32 cellular contexts compared by ENCODE assay signal in the genomic region with DNA sequence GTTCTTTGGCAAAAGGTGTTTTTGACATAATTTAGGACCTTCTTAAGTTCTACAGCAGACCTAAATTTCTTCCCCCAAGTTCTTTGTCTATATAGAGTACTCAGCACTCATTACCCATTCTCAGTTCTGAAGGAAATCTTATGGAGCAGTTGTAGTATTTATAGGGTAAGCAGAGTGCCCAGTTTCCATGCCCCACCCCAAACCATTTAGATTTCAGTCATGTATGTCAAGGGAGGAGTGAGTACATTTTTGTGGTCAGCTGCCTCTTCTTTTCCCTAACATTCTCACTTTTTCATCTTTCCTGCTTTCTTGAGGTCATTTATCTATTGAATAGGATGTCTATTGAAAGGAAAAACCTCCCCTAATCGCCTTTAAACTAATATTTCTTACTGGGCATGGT.
A peak's percentile ranks its signal among the peaks of the same experiment; 100 is the strongest.
DNase-seq lines count a peak whose midpoint lies in the region; ATAC-seq, FAIRE-seq and TF ChIP-seq lines count a peak whose summit lies in the region.
"Had no signal": no experiment of that assay in that cellular context is flagged by ENCODE, and none has a peak within 500 bp of the region (broad histone marks: within the 10 kb centered on the region; RNA-seq: fewer than 3 reads in every experiment).

No MANE protein-coding gene starts in this region.

- H3K79me2 ChIP-seq in astrocyte (ENCODE audit: insufficient read depth, low read length), result peaks cover 16% of the 10 kb centered on the region

- H3K27me3 ChIP-seq in BLaER1 (no peaks in the 10 kb centered on the region), astrocyte (ENCODE audit: insufficient read depth, low read length) (no peaks in the 10 kb centered on the region), upper lobe of right lung (no peaks in the 10 kb centered on the region)
- H3K27me3 ChIP-seq: BLaER1 treated with 17β-estradiol and CSF1 and Interleukin-3, amounts not matched to agents 10 nM and 100 nM; cardiac muscle cell; gastroesophageal sphincter; hepatocyte had no signal

- H3K9me3 ChIP-seq in BLaER1 (0 out of 2 replicates have a peak, but pooled peaks cover 5% of the 10 kb centered on the region), astrocyte (ENCODE audit: insufficient read depth, low read depth, low read length) (no peaks in the 10 kb centered on the region), upper lobe of right lung (no peaks in the 10 kb centered on the region)
- H3K9me3 ChIP-seq: BLaER1 treated with 17β-estradiol and CSF1 and Interleukin-3, amounts not matched to agents 10 nM and 100 nM; gastroesophageal sphincter had no signal

- H3K4me1 ChIP-seq in BLaER1 (peaks cover 45% of the 10 kb centered on the region), astrocyte (ENCODE audit: insufficient read depth, low read length) (no peaks in the 10 kb centered on the region), upper lobe of right lung (peaks cover 5% of the 10 kb centered on the region)

- H3K9ac ChIP-seq in BLaER1 (no peak overlapping the region), astrocyte (ENCODE audit: low read length) (no peak overlapping the region)
- H3K9ac ChIP-seq: BLaER1 treated with 17β-estradiol and CSF1 and Interleukin-3, amounts not matched to agents 10 nM and 100 nM had no signal

- H3K27ac ChIP-seq in BLaER1 (no peak overlapping the region), astrocyte (ENCODE audit: low read depth, low read length) (no peak overlapping the region), upper lobe of right lung (no peak overlapping the region)
- H3K27ac ChIP-seq: BLaER1 treated with 17β-estradiol and CSF1 and Interleukin-3, amounts not matched to agents 10 nM and 100 nM; cardiac muscle cell; coronary artery; gastroesophageal sphincter; hepatocyte; SK-N-MC had no signal

- H3K36me3 ChIP-seq in BLaER1 (peaks cover 11% of the 10 kb centered on the region), astrocyte (ENCODE audit: insufficient read depth, low read length) (no peaks in the 10 kb centered on the region), upper lobe of right lung (no peaks in the 10 kb centered on the region)
- H3K36me3 ChIP-seq: cardiac muscle cell, gastroesophageal sphincter had no signal

- TF ChIP-seq CTCF in HFFc6 (IDR thresholded peaks at IDR 0.05) (no peak), astrocyte (IDR thresholded peaks at IDR 0.05; ENCODE audit: insufficient read depth, low read depth, low read length) (no peak), upper lobe of right lung (IDR thresholded peaks at IDR 0.05) (no peak)

- H3K4me1 Mint-ChIP-seq in HFFc6 (ENCODE audit: low read depth) (peaks cover 23% of the 10 kb centered on the region), astrocyte (ENCODE audit: low read depth, unreplicated experiment) (peaks cover 9% of the 10 kb centered on the region)

- H3K27me3 Mint-ChIP-seq in HFFc6 (ENCODE audit: insufficient read depth) (no peaks in the 10 kb centered on the region; the same call in none of the 2 replicates), astrocyte (ENCODE audit: low read depth, unreplicated experiment) (no peaks in the 10 kb centered on the region)
- H3K27me3 Mint-ChIP-seq: T-helper 17 cell had no signal

- H3K4me3 Mint-ChIP-seq in HFFc6 (no peak overlapping the region), astrocyte (ENCODE audit: unreplicated experiment) (no peak overlapping the region)
- H3K4me3 Mint-ChIP-seq: nephron; stimulated activated effector memory CD8-positive, alpha-beta T cell treated with anti-CD3 and anti-CD28 coated beads, Interleukin-12 subunit alpha, Interleukin-12 subunit beta, amount 100 ng/mL, for 72 hours; T-helper 17 cell had no signal

- H3K36me3 Mint-ChIP-seq in HFFc6 (ENCODE audit: low read depth) (no peaks in the 10 kb centered on the region), astrocyte (ENCODE audit: low read depth, unreplicated experiment) (peaks cover 1% of the 10 kb centered on the region)
- H3K36me3 Mint-ChIP-seq: activated naive CD4-positive, alpha-beta T cell treated with anti-CD3 and anti-CD28 coated beads, Interleukin-2, amount 50 U/mL, for 72 hours; stimulated activated effector memory CD8-positive, alpha-beta T cell treated with anti-CD3 and anti-CD28 coated beads, Interleukin-12 subunit alpha, Interleukin-12 subunit beta, amount 100 ng/mL, for 72 hours had no signal

- no peak for FAIRE-seq in astrocyte (lab: Jason Lieb, UNC)
- FAIRE-seq: TTC549 had no signal

- H3K4me3 ChIP-seq in BLaER1, result no peak overlapping the region
- H3K4me3 ChIP-seq in astrocyte (ENCODE audit: insufficient read depth, low read depth, low read length), result no peak overlapping the region
- no peak overlapping the region for H3K4me3 ChIP-seq in upper lobe of right lung
- H3K4me3 ChIP-seq: BLaER1 treated with 17β-estradiol and CSF1 and Interleukin-3, amounts not matched to agents 10 nM and 100 nM; cardiac muscle cell; coronary artery; gastroesophageal sphincter; hepatocyte; SK-N-MC had no signal

- H2AFZ ChIP-seq in astrocyte (ENCODE audit: low read depth, low read length), result no peak overlapping the region
- H2AFZ ChIP-seq: hepatocyte had no signal

- DNase-seq in HFFc6 (peak; percentile 32), astrocyte (ENCODE audit: low read depth) (peak; percentile 30), glomerular visceral epithelial cell (ENCODE audit: extremely low spot score) (peak; percentile 41), NCI-H69 (lab: John Stamatoyannopoulos, UW) (no peak), left lobe of liver (ENCODE audit: low spot score) (no peak), upper lobe of right lung (no peak)
- DNase-seq: activated CD4-positive, alpha-beta T cell treated with anti-CD3 and anti-CD28 coated beads, Interleukin-2, amount 50 U/mL, for 1 hour; activated CD4-positive, CD25-positive, alpha-beta regulatory T cell; activated effector memory CD4-positive, alpha-beta T cell treated with Interleukin-2 at 50 U/mL for 16 hours; activated T-cell treated with anti-CD3 and anti-CD28 coated beads, Interleukin-2, amount 50 U/mL, for 1 hour; anterior cingulate cortex; DMS79 treated with DMSO at 0.1 percent for 48 hours; left cardiac atrium; mammary epithelial cell; NCI-H1092 treated with DMSO at 0.1 percent for 48 hours; NCI-H187 treated with DMSO at 0.1 percent for 48 hours; NCI-H2171 treated with DMSO at 0.1 percent for 48 hours; NCI-H524; T-helper 17 cell; trophoblast cell had no signal

- H3K4me2 ChIP-seq in BLaER1 (peak overlapping the region; percentile 11; the same call in 1 of the 2 replicates), astrocyte (ENCODE audit: low read length) (no peak overlapping the region)
- H3K4me2 ChIP-seq: hepatocyte had no signal

- H3K27ac Mint-ChIP-seq in HFFc6, result peak overlapping the region; percentile 34
- no peak overlapping the region for H3K27ac Mint-ChIP-seq in astrocyte (ENCODE audit: unreplicated experiment)
- H3K27ac Mint-ChIP-seq: activated naive CD4-positive, alpha-beta T cell treated with anti-CD3 and anti-CD28 coated beads, Interleukin-2, amount 50 U/mL, for 72 hours; stimulated activated effector memory CD8-positive, alpha-beta T cell treated with anti-CD3 and anti-CD28 coated beads, Interleukin-12 subunit alpha, Interleukin-12 subunit beta, amount 100 ng/mL, for 72 hours; T-helper 17 cell had no signal

- no peaks in the 10 kb centered on the region for H3K9me3 Mint-ChIP-seq in HFFc6
- no peaks in the 10 kb centered on the region for H3K9me3 Mint-ChIP-seq in astrocyte (ENCODE audit: unreplicated experiment)
- H3K9me3 Mint-ChIP-seq: activated naive CD4-positive, alpha-beta T cell treated with anti-CD3 and anti-CD28 coated beads, Interleukin-2, amount 50 U/mL, for 72 hours; nephron; stimulated activated effector memory CD8-positive, alpha-beta T cell treated with anti-CD3 and anti-CD28 coated beads, Interleukin-12 subunit alpha, Interleukin-12 subunit beta, amount 100 ng/mL, for 72 hours had no signal

- H4K20me1 ChIP-seq in BLaER1 (peaks cover 66% of the 10 kb centered on the region), astrocyte (ENCODE audit: insufficient read depth, low read length) (peaks cover 50% of the 10 kb centered on the region)

- intact Hi-C loops in upper lobe of right lung (cut with DNase I), result no loop called here

- ATAC-seq in HG02852 (IDR thresholded peaks at IDR 0.05; ENCODE audit: unreplicated experiment), result no peak
- ATAC-seq in left lobe of liver, result no peak
- ATAC-seq in upper lobe of right lung, result no peak
- ATAC-seq: activated naive CD4-positive, alpha-beta T cell treated with anti-CD3 and anti-CD28 coated beads, Interleukin-2, amount 50 U/mL, for 72 hours; gastroesophageal sphincter; left cardiac atrium; stimulated activated effector memory CD8-positive, alpha-beta T cell treated with anti-CD3 and anti-CD28 coated beads, Interleukin-12 subunit alpha, Interleukin-12 subunit beta, amount 100 ng/mL, for 72 hours; T-helper 17 cell had no signal

Comparison
In these comparisons a context has a peak if more than half of its experiments do, and no peak if none do; other contexts are left out.
1. DNase-seq: peak in HFFc6 (single experiment), astrocyte (single experiment) and glomerular visceral epithelial cell (single experiment); none in NCI-H69 (single experiment), left lobe of liver (single experiment) and upper lobe of right lung (single experiment).